In the genomic region with DNA sequence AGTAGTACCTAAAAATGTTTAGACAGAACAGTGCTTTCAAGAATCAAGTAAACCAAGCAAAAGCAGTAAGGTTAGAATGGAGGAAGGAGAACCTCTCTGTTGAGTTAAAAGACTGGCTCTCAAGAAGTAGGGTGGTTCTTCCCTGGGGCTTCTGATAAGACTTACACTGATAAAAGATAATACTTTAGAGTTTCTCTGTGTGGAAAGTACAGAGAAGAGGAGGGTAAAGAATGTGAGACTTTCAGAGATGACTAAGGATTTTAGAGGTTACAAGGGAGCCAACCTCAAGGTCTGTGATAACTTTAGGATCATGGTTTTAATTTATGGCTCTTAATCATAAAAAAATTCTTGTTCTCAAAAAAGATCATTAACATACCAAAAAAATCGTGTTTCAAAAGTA, we compare ENCODE assay signal across 23 cellular contexts. TPM values are rescaled to one million over a fixed set of nuclear protein-coding genes. Genes with fewer than 3 reads are reported as not detected.
DNase-seq lines count a peak whose midpoint lies in the region; ATAC-seq and TF ChIP-seq lines count a peak whose summit lies in the region.
"Had no signal": no experiment of that assay in that cellular context is flagged by ENCODE, and none has a peak within 500 bp of the region (broad histone marks: within the 10 kb centered on the region; RNA-seq: fewer than 3 reads in every experiment).

No MANE protein-coding gene starts in this region.

- no peak for DNase-seq in activated CD8-positive, alpha-beta memory T cell treated with anti-CD3 and anti-CD28 coated beads, Interleukin-2, amount 10 ng/mL, durations not matched to agents 7 days and 5 days
- no peak for DNase-seq in activated CD8-positive, alpha-beta memory T cell treated with anti-CD3 and anti-CD28 coated beads, Interleukin-2, amount 50 U/mL, for 48 hours
- DNase-seq in activated CD8-positive, alpha-beta T cell treated with anti-CD3 and anti-CD28 coated beads, Interleukin-2, amount 10 ng/mL, durations not matched to agents 7 days and 5 days, result no peak
- no peak for DNase-seq in naive thymus-derived CD4-positive, alpha-beta T cell
- no peak for DNase-seq in ascending aorta (ENCODE audit: low spot score in 2 of 2)
- no peak for DNase-seq in mesenteric fat pad (ENCODE audit: low spot score)
- no peak for DNase-seq in effector memory CD4-positive, alpha-beta T cell
- DNase-seq: activated B cell treated with CpG ODN at 0.5 μM for 24 hours; amygdala; C1 segment of cervical spinal cord; central memory CD4-positive, alpha-beta T cell; GF-D8; left lung; NCI-H187; PC-9; SJCRH30; small intestine; stimulated activated CD4-positive, alpha-beta T cell treated with anti-CD3 and anti-CD28 coated beads, Interleukin-4, amount 100 ng/mL, for 4 hours; T-helper 17 cell; uterus had no signal

- no peak for TF ChIP-seq CTCF in KMS-11 (conservative IDR thresholded peaks at IDR 0.05; ENCODE audit: low read depth, low read length)
- no peak for TF ChIP-seq CTCF in ascending aorta (IDR thresholded peaks at IDR 0.05)

- H3K4me3 ChIP-seq in KMS-11 (IDR thresholded peaks at IDR 0.05; ENCODE audit: insufficient read depth, low read depth, low read length), result no peak overlapping the region
- no peak overlapping the region for H3K4me3 ChIP-seq in naive thymus-derived CD4-positive, alpha-beta T cell (ENCODE audit: low read length)
- no peak overlapping the region for H3K4me3 ChIP-seq in ascending aorta
- H3K4me3 ChIP-seq in effector memory CD4-positive, alpha-beta T cell (ENCODE audit: insufficient read depth, low read depth, low read length, poor library complexity, severe bottlenecking), result no peak overlapping the region
- H3K4me3 ChIP-seq: left lung, PC-9, SJCRH30, suprapubic skin, uterus had no signal

- intact Hi-C loops in naive thymus-derived CD4-positive, alpha-beta T cell (cut with micrococcal nuclease), result no loop called here
- intact Hi-C loops in ascending aorta (cut with DNase I), result no loop called here

- peaks cover 61% of the 10 kb centered on the region for H3K36me3 Mint-ChIP-seq in activated CD8-positive, alpha-beta memory T cell treated with anti-CD3 and anti-CD28 coated beads, Interleukin-2, amount 10 ng/mL, durations not matched to agents 7 days and 5 days
- H3K36me3 Mint-ChIP-seq in activated CD8-positive, alpha-beta T cell treated with anti-CD3 and anti-CD28 coated beads, Interleukin-2, amount 10 ng/mL, durations not matched to agents 7 days and 5 days (ENCODE audit: low read depth), result peaks cover 62% of the 10 kb centered on the region
- peaks cover 28 to 56% (median 53%) of the 10 kb centered on the region in 5 donors for H3K36me3 Mint-ChIP-seq in naive thymus-derived CD4-positive, alpha-beta T cell

- peak; percentile 61 for ATAC-seq in activated CD8-positive, alpha-beta memory T cell treated with anti-CD3 and anti-CD28 coated beads, Interleukin-2, amount 10 ng/mL, durations not matched to agents 7 days and 5 days
- peak; percentile 24 for ATAC-seq in activated CD8-positive, alpha-beta T cell treated with anti-CD3 and anti-CD28 coated beads, Interleukin-2, amount 10 ng/mL, durations not matched to agents 7 days and 5 days
- peak; percentile 26 for ATAC-seq in naive thymus-derived CD4-positive, alpha-beta T cell
- ATAC-seq: left lung, T-helper 17 cell had no signal

- H3K9me3 Mint-ChIP-seq in activated CD8-positive, alpha-beta memory T cell treated with anti-CD3 and anti-CD28 coated beads, Interleukin-2, amount 10 ng/mL, durations not matched to agents 7 days and 5 days (ENCODE audit: low read depth), result peaks cover 8% of the 10 kb centered on the region
- no peaks in the 10 kb centered on the region for H3K9me3 Mint-ChIP-seq in activated CD8-positive, alpha-beta T cell treated with anti-CD3 and anti-CD28 coated beads, Interleukin-2, amount 10 ng/mL, durations not matched to agents 7 days and 5 days (ENCODE audit: insufficient read depth)
- H3K9me3 Mint-ChIP-seq in naive thymus-derived CD4-positive, alpha-beta T cell, result peaks cover 0 to 9% (median 0%) of the 10 kb centered on the region in 11 donors
- H3K9me3 Mint-ChIP-seq: activated B cell treated with CpG ODN at 0.5 μM for 24 hours had no signal

- H3K27me3 ChIP-seq in KMS-11 (ENCODE audit: insufficient read depth, low read depth) (no peaks in the 10 kb centered on the region), ascending aorta (no peaks in the 10 kb centered on the region)
- no peaks in the 10 kb centered on the region for H3K27me3 ChIP-seq in naive thymus-derived CD4-positive, alpha-beta T cell (ENCODE audit: control insufficient read depth in 2 of 2, insufficient read depth in 2 of 2, low read length in 2 of 2)
- no peaks in the 10 kb centered on the region for H3K27me3 ChIP-seq in effector memory CD4-positive, alpha-beta T cell (replicated peaks; ENCODE audit: control insufficient read depth, insufficient read depth, low read length, poor library complexity, severe bottlenecking)
- H3K27me3 ChIP-seq: left lung, SJCRH30, suprapubic skin, uterus had no signal

- H3K9me3 ChIP-seq in naive thymus-derived CD4-positive, alpha-beta T cell (ENCODE audit: control insufficient read depth in 2 of 3, low read length in 3 of 3), result no peaks in the 10 kb centered on the region
- H3K9me3 ChIP-seq in ascending aorta, result no peaks in the 10 kb centered on the region
- H3K9me3 ChIP-seq in effector memory CD4-positive, alpha-beta T cell (ENCODE audit: control insufficient read depth, low read length), result no peaks in the 10 kb centered on the region
- H3K9me3 ChIP-seq: left lung, SJCRH30, suprapubic skin, uterus had no signal

- H3K36me3 ChIP-seq in KMS-11 (ENCODE audit: insufficient read depth) (no peaks in the 10 kb centered on the region), ascending aorta (peaks cover 10 to 65% of the 10 kb centered on the region in 2 donors)
- H3K36me3 ChIP-seq in naive thymus-derived CD4-positive, alpha-beta T cell (ENCODE audit: control insufficient read depth in 2 of 3, insufficient read depth in 3 of 3, low read length in 3 of 3), result peaks cover 4 to 34% (median 7%) of the 10 kb centered on the region in 3 experiments
- peaks cover 23% of the 10 kb centered on the region for H3K36me3 ChIP-seq in effector memory CD4-positive, alpha-beta T cell (ENCODE audit: control insufficient read depth, insufficient read depth, low read length)

- H2AFZ ChIP-seq in KMS-11 (ENCODE audit: low read depth), result no peak overlapping the region
- H2AFZ ChIP-seq: PC-9 had no signal

- no peaks in the 10 kb centered on the region for H4K20me1 ChIP-seq in KMS-11 (ENCODE audit: insufficient read depth)

- CTCF ChIA-PET in activated CD8-positive, alpha-beta memory T cell treated with anti-CD3 and anti-CD28 coated beads, Interleukin-2, amount 10 ng/mL, durations not matched to agents 7 days and 5 days (lab: Charles Lee), result interaction anchor here (1.1 to 1.9 kb wide), 3 partner anchors 28 to 107 kb away, joined by 3 to 4 read pairs (median 4); no protein-coding TSS in a partner anchor
- CTCF ChIA-PET in activated CD8-positive, alpha-beta T cell treated with anti-CD3 and anti-CD28 coated beads, Interleukin-2, amount 10 ng/mL, durations not matched to agents 7 days and 5 days (lab: Charles Lee), result no interaction called here
- CTCF ChIA-PET in naive thymus-derived CD4-positive, alpha-beta T cell (lab: Charles Lee), result interaction anchor here (0.8 kb wide), 1 partner anchor 13 kb away, joined by 3 read pairs; no protein-coding TSS in a partner anchor

- H3K27ac Mint-ChIP-seq in activated CD8-positive, alpha-beta memory T cell treated with anti-CD3 and anti-CD28 coated beads, Interleukin-2, amount 10 ng/mL, durations not matched to agents 7 days and 5 days, result peak overlapping the region; percentile 84
- peak overlapping the region; percentile 32 for H3K27ac Mint-ChIP-seq in activated CD8-positive, alpha-beta T cell treated with anti-CD3 and anti-CD28 coated beads, Interleukin-2, amount 10 ng/mL, durations not matched to agents 7 days and 5 days
- H3K27ac Mint-ChIP-seq in naive thymus-derived CD4-positive, alpha-beta T cell, result peak overlapping the region in 3 of 9 donors; percentile 3 to 68 (median 41)
- H3K27ac Mint-ChIP-seq: activated B cell treated with CpG ODN at 0.5 μM for 24 hours, T-helper 17 cell had no signal

- no peaks in the 10 kb centered on the region for H3K27me3 Mint-ChIP-seq in activated CD8-positive, alpha-beta memory T cell treated with anti-CD3 and anti-CD28 coated beads, Interleukin-2, amount 10 ng/mL, durations not matched to agents 7 days and 5 days
- H3K27me3 Mint-ChIP-seq in activated CD8-positive, alpha-beta T cell treated with anti-CD3 and anti-CD28 coated beads, Interleukin-2, amount 10 ng/mL, durations not matched to agents 7 days and 5 days (ENCODE audit: low read depth), result no peaks in the 10 kb centered on the region
- H3K27me3 Mint-ChIP-seq in naive thymus-derived CD4-positive, alpha-beta T cell, result no peaks in the 10 kb centered on the region
- H3K27me3 Mint-ChIP-seq: activated B cell treated with CpG ODN at 0.5 μM for 24 hours, T-helper 17 cell had no signal

- no peaks in the 10 kb centered on the region for H3K79me2 ChIP-seq in KMS-11 (ENCODE audit: insufficient read depth, low read depth)

- H3K4me2 ChIP-seq in KMS-11, result peak overlapping the region; percentile 0; the same call in 1 of the 2 replicates
- H3K4me2 ChIP-seq: PC-9 had no signal

- H3K4me3 Mint-ChIP-seq in activated CD8-positive, alpha-beta memory T cell treated with anti-CD3 and anti-CD28 coated beads, Interleukin-2, amount 10 ng/mL, durations not matched to agents 7 days and 5 days, result no peak overlapping the region
- no peak overlapping the region for H3K4me3 Mint-ChIP-seq in activated CD8-positive, alpha-beta T cell treated with anti-CD3 and anti-CD28 coated beads, Interleukin-2, amount 10 ng/mL, durations not matched to agents 7 days and 5 days
- peak overlapping the region in 1 of 10 donors; percentile 24 for H3K4me3 Mint-ChIP-seq in naive thymus-derived CD4-positive, alpha-beta T cell
- H3K4me3 Mint-ChIP-seq: activated B cell treated with CpG ODN at 0.5 μM for 24 hours, T-helper 17 cell had no signal

- peaks cover 62% of the 10 kb centered on the region for H3K4me1 Mint-ChIP-seq in activated CD8-positive, alpha-beta memory T cell treated with anti-CD3 and anti-CD28 coated beads, Interleukin-2, amount 10 ng/mL, durations not matched to agents 7 days and 5 days
- peaks cover 43% of the 10 kb centered on the region for H3K4me1 Mint-ChIP-seq in activated CD8-positive, alpha-beta T cell treated with anti-CD3 and anti-CD28 coated beads, Interleukin-2, amount 10 ng/mL, durations not matched to agents 7 days and 5 days (ENCODE audit: low read depth)
- H3K4me1 Mint-ChIP-seq in naive thymus-derived CD4-positive, alpha-beta T cell, result peaks cover 3 to 50% (median 17%) of the 10 kb centered on the region in 7 donors

- peaks cover 23% of the 10 kb centered on the region for H3K4me1 ChIP-seq in KMS-11 (ENCODE audit: low read depth, poor library complexity, severe bottlenecking)
- no peaks in the 10 kb centered on the region for H3K4me1 ChIP-seq in naive thymus-derived CD4-positive, alpha-beta T cell (ENCODE audit: control insufficient read depth in 2 of 2, insufficient read depth in 2 of 2, low read length in 2 of 2)
- H3K4me1 ChIP-seq in ascending aorta, result no peaks in the 10 kb centered on the region
- peaks cover 3% of the 10 kb centered on the region for H3K4me1 ChIP-seq in effector memory CD4-positive, alpha-beta T cell (ENCODE audit: control insufficient read depth, insufficient read depth, low read length, poor library complexity, severe bottlenecking)
- H3K4me1 ChIP-seq: left lung, SJCRH30, suprapubic skin, uterus had no signal

- H3K9ac ChIP-seq in KMS-11, result no peak overlapping the region

- POLR2A ChIA-PET in activated CD8-positive, alpha-beta T cell treated with anti-CD3 and anti-CD28 coated beads, Interleukin-2, amount 10 ng/mL, durations not matched to agents 7 days and 5 days (lab: Charles Lee), result interaction anchor here (1.1 kb wide), 1 partner anchor 182 kb away, joined by 3 read pairs; no protein-coding TSS in a partner anchor
- POLR2A ChIA-PET in naive thymus-derived CD4-positive, alpha-beta T cell (lab: Charles Lee), result no interaction called here

- H3K27ac ChIP-seq in KMS-11 (no peak overlapping the region), ascending aorta (no peak overlapping the region)
- no peak overlapping the region for H3K27ac ChIP-seq in naive thymus-derived CD4-positive, alpha-beta T cell (ENCODE audit: low read depth, low read length)
- no peak overlapping the region for H3K27ac ChIP-seq in effector memory CD4-positive, alpha-beta T cell (ENCODE audit: insufficient read depth, low read length, poor library complexity, severe bottlenecking)
- H3K27ac ChIP-seq: HL-60, left lung, PC-9, SJCRH30, suprapubic skin, uterus had no signal

RNA-seq across cellular contexts. Expression of gene ALDH8A1, which starts 30.9 kb away (rescaled TPM):
- total RNA-seq in activated CD8-positive, alpha-beta memory T cell treated with anti-CD3 and anti-CD28 coated beads, Interleukin-2, amount 10 ng/mL, durations not matched to agents 7 days and 5 days, result 1 to 10 TPM in 1 of 2 experiments, under 1 TPM in 1; 0.84 to 2.5 TPM
- under 1 TPM; 0.45 to 0.47 TPM for total RNA-seq in activated CD8-positive, alpha-beta T cell treated with anti-CD3 and anti-CD28 coated beads, Interleukin-2, amount 10 ng/mL, durations not matched to agents 7 days and 5 days
- 1 to 10 TPM; 1.7 to 4.3 (median 2.8) TPM for total RNA-seq in naive thymus-derived CD4-positive, alpha-beta T cell
- under 1 TPM in 1 of 2 donors, not detected in 1; 0.20 TPM for polyA plus RNA-seq in naive thymus-derived CD4-positive, alpha-beta T cell
- total RNA-seq in ascending aorta (not detected), mesenteric fat pad (1.1 TPM)
